Comparison of ENCODE assay signal across 3 cellular contexts in the genomic region with DNA sequence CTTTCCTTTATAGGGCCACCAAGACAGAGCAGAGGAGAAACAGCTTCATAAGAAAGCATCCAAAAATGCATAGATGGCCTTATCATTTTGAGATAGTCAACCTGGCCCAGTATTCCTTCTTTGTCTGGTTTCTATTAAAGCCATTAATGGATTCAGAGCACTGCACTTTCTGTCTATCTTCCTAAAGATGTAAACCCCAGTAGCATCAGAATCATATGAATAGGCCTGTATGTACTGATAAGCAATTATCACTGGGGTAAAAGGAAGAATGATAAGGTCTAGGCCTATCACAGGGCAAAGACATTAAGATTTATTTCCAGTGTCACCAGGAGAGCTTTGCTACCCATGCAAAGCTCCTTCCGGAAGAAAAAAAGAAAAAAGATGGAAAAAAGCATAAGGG.
"Had no signal": no experiment of that assay in that cellular context is flagged by ENCODE, and none has a peak within 500 bp of the region (broad histone marks: within the 10 kb centered on the region; RNA-seq: fewer than 3 reads in every experiment).

No MANE protein-coding gene starts in this region.

- H3K4me3 ChIP-seq: GM12878 had no signal

- ATAC-seq: GM12878 had no signal

- DNase-seq: GDM1, GF-D8 had no signal
